In the genomic region with DNA sequence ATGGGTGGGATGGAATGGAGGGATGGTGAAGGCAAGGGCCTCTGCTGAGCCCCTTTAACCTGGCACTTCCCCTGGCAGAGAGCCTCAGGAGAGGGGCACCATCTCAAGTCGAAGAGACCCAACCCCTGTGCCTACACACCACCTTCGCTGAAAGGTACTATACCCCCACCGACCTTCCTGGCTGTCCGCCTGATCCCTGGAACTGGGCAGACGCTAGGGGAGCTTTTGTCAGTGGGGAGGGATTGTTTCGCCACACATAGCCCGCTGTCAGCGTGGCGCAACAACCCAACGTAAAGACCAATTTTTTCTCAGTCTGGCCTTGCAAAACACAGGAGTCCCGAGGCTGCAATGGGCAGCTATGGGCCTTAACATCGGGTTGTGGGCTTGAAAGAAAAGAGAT, we compare ENCODE assay signal across 1 cellular context.
A peak's percentile ranks its signal among the peaks of the same experiment; 100 is the strongest.
TF ChIP-seq lines count a peak whose summit lies in the region.

No MANE protein-coding gene starts in this region.

TF ChIP-seq in HepG2, 621 proteins besides CTCF, POLR2A, EP300 and RAD21 (continued from another document):
- TF ChIP-seq EED (CRISPR knock-in tag; IDR thresholded peaks at IDR 0.05) (peak; percentile 69; the same call in 1 of the 2 replicates), CHCHD3 (CRISPR knock-in tag; IDR thresholded peaks at IDR 0.05) (no peak), ZMAT3 (CRISPR knock-in tag; conservative IDR thresholded peaks at IDR 0.05) (no peak), TRIM24 (CRISPR knock-in tag; IDR thresholded peaks at IDR 0.05) (no peak), SAP130 (CRISPR knock-in tag; IDR thresholded peaks at IDR 0.05; ENCODE audit: low read depth) (peak; percentile 46), CC2D1A (CRISPR knock-in tag; IDR thresholded peaks at IDR 0.05) (no peak), TEF (CRISPR knock-in tag; IDR thresholded peaks at IDR 0.05) (no peak), CEBPB (IDR thresholded peaks at IDR 0.05; ENCODE audit: borderline replicate concordance, low read depth, low read length) (peak; percentile 97), MATR3 (CRISPR knock-in tag; IDR thresholded peaks at IDR 0.05) (no peak)
TF ChIP-seq in HepG2: peak in this region for 30.
